ENCODE assay signal across 12 cellular contexts in genomic region chr21:28333455-28334108, GRCh38.
DNase-seq lines count a peak whose midpoint lies in the region; ATAC-seq, FAIRE-seq and TF ChIP-seq lines count a peak whose summit lies in the region.
"Had no signal": no experiment of that assay in that cellular context is flagged by ENCODE, and none has a peak within 500 bp of the region (broad histone marks: within the 10 kb centered on the region; RNA-seq: fewer than 3 reads in every experiment).

No MANE protein-coding gene starts in this region.

- H3K4me3 ChIP-seq in fibroblast of pulmonary artery (replicated peaks; ENCODE audit: low read depth, low read length): no peak overlapping the region
- H3K4me3 ChIP-seq: lung had no signal

- no peak for TF ChIP-seq CTCF in fibroblast of pulmonary artery (IDR thresholded peaks at IDR 0.05; ENCODE audit: low read length, missing control alignments)

- peak; percentile 23 for FAIRE-seq in RCC 7860 (lab: Jason Lieb, UNC)
- FAIRE-seq: GM12892 had no signal

- DNase-seq in Ammon's horn (ENCODE audit: low spot score) (peak; percentile 27), RCC 7860 (ENCODE audit: low spot score) (no peak), fibroblast of pulmonary artery (ENCODE audit: low read depth) (peak; percentile 81), putamen (ENCODE audit: low spot score) (peak; percentile 23), hepatic stellate cell (ENCODE audit: low spot score) (no peak)
- DNase-seq in stimulated activated CD4-positive, alpha-beta T cell treated with anti-CD3 and anti-CD28 coated beads, Interleukin-1b, Interleukin-23, amount 100 ng/mL, for 48 hours: no peak
- DNase-seq in activated CD4-positive, CD25-positive, alpha-beta regulatory T cell (lab: John Stamatoyannopoulos, UW): no peak
- DNase-seq: activated naive CD4-positive, alpha-beta T cell treated with anti-CD3 and anti-CD28 coated beads, Interleukin-2, amount 50 U/mL, for 16 hours; NCI-H1092 treated with DMSO at 0.1 percent for 48 hours had no signal

- ATAC-seq in HG03571 (IDR thresholded peaks at IDR 0.05; ENCODE audit: unreplicated experiment): no peak

Comparison
In these comparisons a context has a peak if more than half of its experiments do, and no peak if none do; other contexts are left out.
1. DNase-seq: peak in Ammon's horn (single experiment), fibroblast of pulmonary artery (single experiment) and putamen (single experiment); none in RCC 7860 (single experiment), stimulated activated CD4-positive, alpha-beta T cell treated with anti-CD3 and anti-CD28 coated beads, Interleukin-1b, Interleukin-23, amount 100 ng/mL, for 48 hours (single experiment), activated CD4-positive, CD25-positive, alpha-beta regulatory T cell (0 of 4) and hepatic stellate cell (single experiment).